ENCODE assay signal across 37 cellular contexts in genomic region chr12:93001407-93001806, GRCh38.
"Had no signal": no experiment of that assay in that cellular context is flagged by ENCODE, and none has a peak within 500 bp of the region (broad histone marks: within the 10 kb centered on the region; RNA-seq: fewer than 3 reads in every experiment).

No MANE protein-coding gene starts in this region.

- H3K27me3 Mint-ChIP-seq: activated CD4-positive, alpha-beta memory T cell treated with anti-CD3 and anti-CD28 coated beads, Interleukin-2, amount 10 ng/mL, durations not matched to agents 7 days and 5 days; activated CD8-positive, alpha-beta memory T cell treated with anti-CD3 and anti-CD28 coated beads, Interleukin-2, amount 10 ng/mL, durations not matched to agents 7 days and 5 days had no signal

- H3K27ac Mint-ChIP-seq: activated CD4-positive, alpha-beta memory T cell treated with anti-CD3 and anti-CD28 coated beads, Interleukin-2, amount 10 ng/mL, durations not matched to agents 7 days and 5 days; activated CD8-positive, alpha-beta memory T cell treated with anti-CD3 and anti-CD28 coated beads, Interleukin-2, amount 10 ng/mL, durations not matched to agents 7 days and 5 days; activated naive CD4-positive, alpha-beta T cell treated with anti-CD3 and anti-CD28 coated beads for 36 hours; activated naive CD4-positive, alpha-beta T cell treated with anti-CD3 and anti-CD28 coated beads, Interleukin-2, amount 50 U/mL, for 72 hours; activated T-helper 2 cell treated with anti-CD3 and anti-CD28 coated beads, Interferon-gamma antibody, Interleukin-2, Interleukin-4, amounts not matched to agents 10 μg/mL and 5 μg/mL and 100 μg/mL, durations not matched to agents 14 hours and 24 hours and 36 hours had no signal

- H3K9me3 Mint-ChIP-seq: activated CD4-positive, alpha-beta memory T cell treated with anti-CD3 and anti-CD28 coated beads, Interleukin-2, amount 10 ng/mL, durations not matched to agents 7 days and 5 days; activated naive CD4-positive, alpha-beta T cell treated with anti-CD3 and anti-CD28 coated beads for 36 hours; activated naive CD4-positive, alpha-beta T cell treated with anti-CD3 and anti-CD28 coated beads, Interleukin-2, amount 50 U/mL, for 72 hours; activated T-helper 2 cell treated with anti-CD3 and anti-CD28 coated beads, Interferon-gamma antibody, Interleukin-2, Interleukin-4, amounts not matched to agents 10 μg/mL and 5 μg/mL and 100 μg/mL, durations not matched to agents 14 hours and 24 hours and 36 hours had no signal

- H3K4me1 Mint-ChIP-seq: activated CD4-positive, alpha-beta memory T cell treated with anti-CD3 and anti-CD28 coated beads, Interleukin-2, amount 10 ng/mL, durations not matched to agents 7 days and 5 days; activated CD8-positive, alpha-beta memory T cell treated with anti-CD3 and anti-CD28 coated beads, Interleukin-2, amount 10 ng/mL, durations not matched to agents 7 days and 5 days had no signal

- DNase-seq: activated CD4-positive, alpha-beta memory T cell treated with anti-CD3 and anti-CD28 coated beads, Interleukin-2, amount 10 ng/mL, durations not matched to agents 7 days and 5 days; activated CD4-positive, alpha-beta T cell treated with anti-CD3 and anti-CD28 coated beads for 1 hour; activated CD4-positive, alpha-beta T cell treated with anti-CD3 and anti-CD28 coated beads for 48 hours; activated CD4-positive, CD25-positive, alpha-beta regulatory T cell; activated CD8-positive, alpha-beta memory T cell treated with anti-CD3 and anti-CD28 coated beads for 24 hours; activated CD8-positive, alpha-beta memory T cell treated with anti-CD3 and anti-CD28 coated beads, Interleukin-2, amount 10 ng/mL, durations not matched to agents 7 days and 5 days; activated CD8-positive, alpha-beta memory T cell treated with anti-CD3 and anti-CD28 coated beads, Interleukin-2, amount 50 U/mL, for 48 hours; activated gamma-delta T cell; activated naive CD4-positive, alpha-beta T cell treated with anti-CD3 and anti-CD28 coated beads for 36 hours; adrenal gland; caudate nucleus; cerebellar nuclear complex; MM.1S; NCI-H1092 treated with DMSO at 0.1 percent for 48 hours; NCI-H1417; NCI-H146; NCI-H187; NCI-H2081; NCI-H2171 treated with DMSO at 0.1 percent for 48 hours; NCI-H2227 treated with DMSO at 0.1 percent for 48 hours; NCI-H446; NCI-H524; NCI-H69; NK-92 treated with Interleukin-12 subunit alpha and Interleukin-12 subunit beta, amount 100 ng/mL, for 24 hours; PC-3; Peyer's patch; RPMI8226; SHP77 treated with DMSO at 0.1 percent for 48 hours; SW 1271; T-helper 1 cell; T-helper 2 cell; T-helper 9 cell; WERI-Rb-1 had no signal

- H3K4me3 Mint-ChIP-seq: activated CD4-positive, alpha-beta memory T cell treated with anti-CD3 and anti-CD28 coated beads, Interleukin-2, amount 10 ng/mL, durations not matched to agents 7 days and 5 days; activated CD8-positive, alpha-beta memory T cell treated with anti-CD3 and anti-CD28 coated beads, Interleukin-2, amount 10 ng/mL, durations not matched to agents 7 days and 5 days; activated naive CD4-positive, alpha-beta T cell treated with anti-CD3 and anti-CD28 coated beads for 36 hours; brain had no signal

- H3K36me3 Mint-ChIP-seq: activated CD8-positive, alpha-beta memory T cell treated with anti-CD3 and anti-CD28 coated beads, Interleukin-2, amount 10 ng/mL, durations not matched to agents 7 days and 5 days; activated naive CD4-positive, alpha-beta T cell treated with anti-CD3 and anti-CD28 coated beads, Interleukin-2, amount 50 U/mL, for 72 hours; brain had no signal

- ATAC-seq: activated CD8-positive, alpha-beta memory T cell treated with anti-CD3 and anti-CD28 coated beads, Interleukin-2, amount 10 ng/mL, durations not matched to agents 7 days and 5 days; activated naive CD4-positive, alpha-beta T cell treated with anti-CD3 and anti-CD28 coated beads, Interleukin-2, amount 50 U/mL, for 72 hours; PC-3; SK-N-SH treated with all-trans-retinoic acid at 6 μM for 48 hours had no signal
